In the genomic region with DNA sequence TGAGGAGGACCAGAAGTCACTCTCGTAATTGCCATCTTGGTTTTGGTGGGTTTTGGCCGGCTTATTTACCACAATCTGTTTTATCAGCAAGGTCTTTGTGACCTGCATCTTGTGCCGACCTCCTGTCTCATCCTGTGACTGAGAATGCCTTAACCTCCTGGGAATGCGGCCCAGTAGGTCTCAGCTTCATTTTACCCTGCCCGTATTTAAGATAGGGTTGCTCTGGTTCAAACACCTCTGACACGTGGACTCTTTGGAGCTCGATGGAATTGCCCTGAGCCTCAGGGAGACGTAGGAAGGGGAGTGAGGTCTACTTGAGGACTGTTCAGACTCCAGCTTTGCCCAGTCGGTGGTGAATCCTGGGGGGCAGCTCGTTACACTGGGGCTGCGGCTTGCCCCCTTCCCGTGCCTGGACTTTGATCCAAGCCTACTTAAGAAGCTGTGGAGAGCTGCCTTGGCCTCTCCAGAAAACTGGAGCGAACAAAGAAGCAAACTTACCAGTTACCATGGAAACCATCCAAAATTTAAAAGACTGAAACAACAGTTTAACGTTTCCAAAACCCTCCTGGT, we compare ENCODE assay signal across 32 cellular contexts.
"Had no signal": no experiment of that assay in that cellular context is flagged by ENCODE, and none has a peak within 500 bp of the region (broad histone marks: within the 10 kb centered on the region; RNA-seq: fewer than 3 reads in every experiment).

No MANE protein-coding gene starts in this region.

- H3K4me1 ChIP-seq: breast epithelium, testis, uterus had no signal

- H3K9me3 ChIP-seq: breast epithelium, gastroesophageal sphincter, testis, transverse colon, uterus had no signal

- H3K36me3 Mint-ChIP-seq: activated naive CD4-positive, alpha-beta T cell treated with anti-CD3 and anti-CD28 coated beads, Interleukin-2, amount 50 U/mL, for 24 hours; immature natural killer cell; mesothelial cell of epicardium; naive B cell had no signal

- ATAC-seq: activated CD4-positive, CD25-positive, alpha-beta regulatory T cell treated with anti-CD3 and anti-CD28 coated beads, Interleukin-2, amount 50 U/mL, for 24 hours; activated naive CD8-positive, alpha-beta T cell treated with anti-CD3 and anti-CD28 coated beads, Interleukin-2, amount 50 U/mL, for 24 hours; gastroesophageal sphincter; left colon; right cardiac atrium; T-helper 17 cell had no signal

- H3K4me3 ChIP-seq: breast epithelium, gastroesophageal sphincter, testis, transverse colon, uterus had no signal

- DNase-seq: activated CD4-positive, alpha-beta T cell treated with anti-CD3 and anti-CD28 coated beads for 48 hours; activated CD4-positive, alpha-beta T cell treated with anti-CD3 and anti-CD28 coated beads, Interleukin-2, amount 50 U/mL, for 48 hours; activated CD8-positive, alpha-beta memory T cell treated with anti-CD3 and anti-CD28 coated beads for 24 hours; activated CD8-positive, alpha-beta memory T cell treated with anti-CD3 and anti-CD28 coated beads, Interleukin-2, amount 50 U/mL, for 4 hours; activated gamma-delta T cell treated with Interleukin-2 at 50 U/mL for 16 hours; activated naive CD8-positive, alpha-beta T cell treated with anti-CD3 and anti-CD28 coated beads, Interleukin-2, amount 50 U/mL, for 24 hours; activated T-cell treated with anti-CD3 and anti-CD28 coated beads, Interleukin-2, amount 50 U/mL, for 1 hour; amygdala; dermis blood vessel endothelial cell; effector CD4-positive, alpha-beta T cell; hypothalamus; immature natural killer cell; kidney; left colon; mammary epithelial cell; naive B cell; right cardiac atrium; stimulated activated CD4-positive, alpha-beta T cell treated with anti-CD3 and anti-CD28 coated beads, Interleukin-2, amount 100 ng/mL, for 48 hours; stimulated activated naive CD4-positive, alpha-beta T cell treated with Interleukin-2 at 50 U/mL for 16 hours; T-helper 17 cell; T1000; testis; transverse colon; uterus; WERI-Rb-1 had no signal

- H3K27ac Mint-ChIP-seq: activated naive CD4-positive, alpha-beta T cell treated with anti-CD3 and anti-CD28 coated beads, Interleukin-2, amount 50 U/mL, for 24 hours; activated naive CD8-positive, alpha-beta T cell treated with anti-CD3 and anti-CD28 coated beads, Interleukin-2, amount 50 U/mL, for 24 hours; activated T-helper 1 cell treated with anti-CD3 and anti-CD28 coated beads, Interleukin-12 subunit alpha, Interleukin-12 subunit beta, Interleukin-2, Interleukin-4 antibody, amounts not matched to agents 30 ng/mL and 10 ng/mL and 1 ng/mL, durations not matched to agents 14 hours and 24 hours and 36 hours; immature natural killer cell; mesothelial cell of epicardium; T-helper 17 cell had no signal

- H3K4me1 Mint-ChIP-seq: activated naive CD4-positive, alpha-beta T cell treated with anti-CD3 and anti-CD28 coated beads, Interleukin-2, amount 50 U/mL, for 24 hours; activated naive CD8-positive, alpha-beta T cell treated with anti-CD3 and anti-CD28 coated beads, Interleukin-2, amount 50 U/mL, for 24 hours; immature natural killer cell; mesothelial cell of epicardium had no signal

- H3K9me3 Mint-ChIP-seq: activated naive CD4-positive, alpha-beta T cell treated with anti-CD3 and anti-CD28 coated beads, Interleukin-2, amount 50 U/mL, for 24 hours; activated naive CD8-positive, alpha-beta T cell treated with anti-CD3 and anti-CD28 coated beads, Interleukin-2, amount 50 U/mL, for 24 hours; activated T-helper 1 cell treated with anti-CD3 and anti-CD28 coated beads, Interleukin-12 subunit alpha, Interleukin-12 subunit beta, Interleukin-2, Interleukin-4 antibody, amounts not matched to agents 30 ng/mL and 10 ng/mL and 1 ng/mL, durations not matched to agents 14 hours and 24 hours and 36 hours; mesothelial cell of epicardium had no signal

- H3K4me3 Mint-ChIP-seq: activated naive CD4-positive, alpha-beta T cell treated with anti-CD3 and anti-CD28 coated beads, Interleukin-2, amount 50 U/mL, for 24 hours; activated naive CD8-positive, alpha-beta T cell treated with anti-CD3 and anti-CD28 coated beads, Interleukin-2, amount 50 U/mL, for 24 hours; activated T-helper 1 cell treated with anti-CD3 and anti-CD28 coated beads, Interleukin-12 subunit alpha, Interleukin-12 subunit beta, Interleukin-2, Interleukin-4 antibody, amounts not matched to agents 30 ng/mL and 10 ng/mL and 1 ng/mL, durations not matched to agents 14 hours and 24 hours and 36 hours; immature natural killer cell; mesothelial cell of epicardium; T-helper 17 cell had no signal

- H3K27me3 ChIP-seq: breast epithelium, gastroesophageal sphincter, testis, transverse colon, uterus had no signal

- H3K36me3 ChIP-seq: breast epithelium, gastroesophageal sphincter, transverse colon, uterus, WERI-Rb-1 had no signal

- H3K27me3 Mint-ChIP-seq: activated naive CD4-positive, alpha-beta T cell treated with anti-CD3 and anti-CD28 coated beads, Interleukin-2, amount 50 U/mL, for 24 hours; activated naive CD8-positive, alpha-beta T cell treated with anti-CD3 and anti-CD28 coated beads, Interleukin-2, amount 50 U/mL, for 24 hours had no signal

- H3K27ac ChIP-seq: breast epithelium, epithelial cell of prostate, gastroesophageal sphincter, testis, transverse colon, uterus, WERI-Rb-1 had no signal
